22 cellular contexts compared by ENCODE assay signal in genomic region chr18:48264508-48264907, GRCh38.
A peak's percentile ranks its signal among the peaks of the same experiment; 100 is the strongest.
DNase-seq lines count a peak whose midpoint lies in the region; ATAC-seq, FAIRE-seq and TF ChIP-seq lines count a peak whose summit lies in the region.
"Had no signal": no experiment of that assay in that cellular context is flagged by ENCODE, and none has a peak within 500 bp of the region (broad histone marks: within the 10 kb centered on the region; RNA-seq: fewer than 3 reads in every experiment).

No MANE protein-coding gene starts in this region.

- H3K36me3 Mint-ChIP-seq in astrocyte (ENCODE audit: low read depth, unreplicated experiment), result peaks cover 3% of the 10 kb centered on the region
- H3K36me3 Mint-ChIP-seq: activated naive CD8-positive, alpha-beta T cell treated with anti-CD3 and anti-CD28 coated beads for 36 hours; CD4-positive, CD25-positive, alpha-beta regulatory T cell; memory B cell had no signal

- DNase-seq in A172 (ENCODE audit: low spot score), result peak; percentile 55
- DNase-seq in H54 (ENCODE audit: insufficient read length, low spot score), result peak; percentile 22
- peak; percentile 29 for DNase-seq in astrocyte (ENCODE audit: low read depth)
- peak; percentile 64 for DNase-seq in kidney glomerular epithelial cell (lab: John Stamatoyannopoulos, UW)
- no peak for DNase-seq in ascending aorta (ENCODE audit: low spot score in 2 of 2)
- DNase-seq in smooth muscle cell (lab: John Stamatoyannopoulos, UW; ENCODE audit: unreplicated experiment), result no peak
- DNase-seq: ACHN; activated naive CD8-positive, alpha-beta T cell treated with anti-CD3 and anti-CD28 coated beads for 36 hours; CD4-positive, CD25-positive, alpha-beta regulatory T cell; DMS53; esophagus squamous epithelium; NCI-H1694 treated with DMSO at 0.1 percent for 48 hours; NCI-H524 treated with DMSO at 0.1 percent for 48 hours; stimulated activated naive CD4-positive, alpha-beta T cell; T-helper 2 cell; upper lobe of right lung had no signal

- H3K4me3 Mint-ChIP-seq in astrocyte (ENCODE audit: unreplicated experiment), result no peak overlapping the region
- H3K4me3 Mint-ChIP-seq: activated naive CD8-positive, alpha-beta T cell treated with anti-CD3 and anti-CD28 coated beads for 36 hours; activated T-helper 1 cell treated with anti-CD3 and anti-CD28 coated beads, Interleukin-12 subunit alpha, Interleukin-12 subunit beta, Interleukin-2, Interleukin-4 antibody, amounts not matched to agents 30 ng/mL and 10 ng/mL and 1 ng/mL, durations not matched to agents 14 hours and 24 hours and 36 hours; CD4-positive, CD25-positive, alpha-beta regulatory T cell; memory B cell; nephron had no signal

- H3K27me3 ChIP-seq in astrocyte (ENCODE audit: insufficient read depth, low read length) (no peaks in the 10 kb centered on the region), ascending aorta (no peaks in the 10 kb centered on the region), smooth muscle cell (ENCODE audit: low read depth) (no peaks in the 10 kb centered on the region)
- H3K27me3 ChIP-seq: esophagus squamous epithelium, heart left ventricle, upper lobe of right lung had no signal

- no peak overlapping the region for H3K27ac Mint-ChIP-seq in astrocyte (ENCODE audit: unreplicated experiment)
- H3K27ac Mint-ChIP-seq: activated naive CD8-positive, alpha-beta T cell treated with anti-CD3 and anti-CD28 coated beads for 36 hours; activated T-helper 1 cell treated with anti-CD3 and anti-CD28 coated beads, Interleukin-12 subunit alpha, Interleukin-12 subunit beta, Interleukin-2, Interleukin-4 antibody, amounts not matched to agents 30 ng/mL and 10 ng/mL and 1 ng/mL, durations not matched to agents 14 hours and 24 hours and 36 hours; CD4-positive, CD25-positive, alpha-beta regulatory T cell; memory B cell had no signal

- peak overlapping the region; percentile 75 for H3K4me2 ChIP-seq in astrocyte (ENCODE audit: low read length)
- H3K4me2 ChIP-seq in smooth muscle cell, result no peak overlapping the region

- H3K9ac ChIP-seq in astrocyte (ENCODE audit: low read length) (no peak overlapping the region), smooth muscle cell (ENCODE audit: low read depth) (no peak overlapping the region)

- H3K36me3 ChIP-seq in astrocyte (ENCODE audit: insufficient read depth, low read length) (no peaks in the 10 kb centered on the region), ascending aorta (no peaks in the 10 kb centered on the region), smooth muscle cell (ENCODE audit: low read depth) (no peaks in the 10 kb centered on the region)
- H3K36me3 ChIP-seq: heart left ventricle, upper lobe of right lung had no signal

- peaks cover 5% of the 10 kb centered on the region for H3K4me1 Mint-ChIP-seq in astrocyte (ENCODE audit: low read depth, unreplicated experiment)
- H3K4me1 Mint-ChIP-seq: activated naive CD8-positive, alpha-beta T cell treated with anti-CD3 and anti-CD28 coated beads for 36 hours; CD4-positive, CD25-positive, alpha-beta regulatory T cell; memory B cell had no signal

- H3K27me3 Mint-ChIP-seq in astrocyte (ENCODE audit: low read depth, unreplicated experiment), result peaks cover 9% of the 10 kb centered on the region
- H3K27me3 Mint-ChIP-seq: activated naive CD8-positive, alpha-beta T cell treated with anti-CD3 and anti-CD28 coated beads for 36 hours had no signal

- H4K20me1 ChIP-seq in astrocyte (ENCODE audit: insufficient read depth, low read length) (no peaks in the 10 kb centered on the region), smooth muscle cell (ENCODE audit: low read depth) (no peaks in the 10 kb centered on the region)

- no peak overlapping the region for H3K27ac ChIP-seq in astrocyte (ENCODE audit: low read depth, low read length)
- H3K27ac ChIP-seq in ascending aorta, result no peak overlapping the region
- H3K27ac ChIP-seq in smooth muscle cell (ENCODE audit: low read depth), result no peak overlapping the region
- H3K27ac ChIP-seq: esophagus squamous epithelium, heart left ventricle, upper lobe of right lung had no signal

- TF ChIP-seq POLR2A in H54 (IDR thresholded peaks at IDR 0.05; ENCODE audit: low read depth, low read length), result no peak

- peaks cover 6% of the 10 kb centered on the region for H3K4me1 ChIP-seq in astrocyte (ENCODE audit: insufficient read depth, low read length)
- no peaks in the 10 kb centered on the region for H3K4me1 ChIP-seq in ascending aorta
- no peaks in the 10 kb centered on the region for H3K4me1 ChIP-seq in smooth muscle cell (ENCODE audit: low read depth)
- H3K4me1 ChIP-seq: esophagus squamous epithelium, upper lobe of right lung had no signal

- intact Hi-C loops in ascending aorta (cut with DNase I), result no loop called here

- peaks cover 2% of the 10 kb centered on the region for H3K9me3 Mint-ChIP-seq in astrocyte (ENCODE audit: unreplicated experiment)
- H3K9me3 Mint-ChIP-seq: activated naive CD8-positive, alpha-beta T cell treated with anti-CD3 and anti-CD28 coated beads for 36 hours; activated T-helper 1 cell treated with anti-CD3 and anti-CD28 coated beads, Interleukin-12 subunit alpha, Interleukin-12 subunit beta, Interleukin-2, Interleukin-4 antibody, amounts not matched to agents 30 ng/mL and 10 ng/mL and 1 ng/mL, durations not matched to agents 14 hours and 24 hours and 36 hours had no signal

- H3F3A ChIP-seq in smooth muscle cell (ENCODE audit: low read depth), result no peaks in the 10 kb centered on the region

- no peaks in the 10 kb centered on the region for H3K79me2 ChIP-seq in astrocyte (ENCODE audit: insufficient read depth, low read length)
- H3K79me2 ChIP-seq in smooth muscle cell (ENCODE audit: low read depth), result no peaks in the 10 kb centered on the region

- 86% methylated on average over 6 of the region's 6 CpGs for WGBS in smooth muscle cell (ENCODE audit: low lambda C conversion rate)

- no peak for FAIRE-seq in H54 (lab: Jason Lieb, UNC)
- no peak for FAIRE-seq in astrocyte (lab: Jason Lieb, UNC)

- no peak for TF ChIP-seq CTCF in astrocyte (IDR thresholded peaks at IDR 0.05; ENCODE audit: insufficient read depth, low read depth, low read length)
- TF ChIP-seq CTCF in ascending aorta (IDR thresholded peaks at IDR 0.05), result no peak
- no peak for TF ChIP-seq CTCF in smooth muscle cell (IDR thresholded peaks at IDR 0.05; ENCODE audit: borderline replicate concordance, insufficient read depth, poor library complexity, severe bottlenecking)

- H3K9me3 ChIP-seq in astrocyte (ENCODE audit: insufficient read depth, low read depth, low read length) (no peaks in the 10 kb centered on the region), ascending aorta (no peaks in the 10 kb centered on the region), smooth muscle cell (replicated peaks; ENCODE audit: low read depth) (no peaks in the 10 kb centered on the region)
- H3K9me3 ChIP-seq: esophagus squamous epithelium, heart left ventricle, upper lobe of right lung had no signal

- H2AFZ ChIP-seq in astrocyte (ENCODE audit: low read depth, low read length), result peak overlapping the region; percentile 24
- H2AFZ ChIP-seq in smooth muscle cell (ENCODE audit: low read depth), result no peak overlapping the region

- no peak overlapping the region for H3K4me3 ChIP-seq in astrocyte (ENCODE audit: insufficient read depth, low read depth, low read length)
- no peak overlapping the region for H3K4me3 ChIP-seq in ascending aorta
- no peak overlapping the region for H3K4me3 ChIP-seq in smooth muscle cell
- H3K4me3 ChIP-seq: esophagus squamous epithelium, heart left ventricle, upper lobe of right lung had no signal

- ATAC-seq in HG03039 (IDR thresholded peaks at IDR 0.05; ENCODE audit: unreplicated experiment) (no peak), HG02840 (IDR thresholded peaks at IDR 0.05; ENCODE audit: low FRiP score, unreplicated experiment) (no peak)
- ATAC-seq: heart left ventricle, upper lobe of right lung had no signal

Comparison
In these comparisons a context has a peak if more than half of its experiments do, and no peak if none do; other contexts are left out.
1. DNase-seq: peak in A172 (single experiment), H54 (single experiment), astrocyte (single experiment) and kidney glomerular epithelial cell (single experiment); none in ascending aorta (0 of 2) and smooth muscle cell (single experiment).